ENCODE assay signal across 1 cellular context in the genomic region with DNA sequence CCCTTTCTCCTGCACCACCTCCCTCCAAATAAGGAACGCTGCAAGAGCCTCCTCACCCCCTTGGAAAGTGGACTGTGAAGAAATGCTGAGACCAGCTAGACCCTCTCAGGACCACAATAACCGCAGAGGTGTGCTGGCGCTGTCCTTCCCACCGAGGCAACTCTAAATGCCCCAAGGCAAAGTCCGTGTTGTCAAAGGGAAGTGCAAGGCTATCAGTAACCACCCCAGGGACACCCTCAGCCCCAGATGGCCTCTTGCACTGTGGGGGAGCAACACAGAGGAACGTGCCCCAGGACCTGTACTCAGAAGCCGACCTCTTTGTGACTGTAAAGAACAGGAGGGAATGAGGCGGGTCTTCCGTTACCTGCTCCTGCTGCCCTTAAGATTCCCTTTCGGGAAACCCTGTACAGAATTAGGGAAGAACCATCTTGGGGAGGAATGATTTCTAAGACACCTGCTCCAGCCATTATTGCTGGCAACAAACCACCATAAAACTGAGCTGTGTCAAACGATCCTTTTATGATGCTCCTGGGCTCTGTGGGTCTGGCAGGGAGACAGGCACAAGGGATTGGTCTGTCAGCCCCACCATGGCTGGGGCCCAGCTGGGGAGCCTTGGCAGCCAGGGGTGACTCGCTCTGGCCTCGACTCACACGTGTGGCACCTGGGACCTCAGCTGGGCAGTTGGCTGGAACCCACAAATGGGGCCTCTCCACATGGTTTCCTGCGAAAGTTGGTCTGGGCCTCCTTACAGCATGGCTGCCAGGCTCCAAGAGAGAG.
A peak's percentile ranks its signal among the peaks of the same experiment; 100 is the strongest.
TF ChIP-seq lines count a peak whose summit lies in the region.

No MANE protein-coding gene starts in this region.

TF ChIP-seq in HepG2, 621 proteins besides CTCF, POLR2A, EP300 and RAD21 (continued from another document and continues in another):
- TF ChIP-seq, protein P1, sequence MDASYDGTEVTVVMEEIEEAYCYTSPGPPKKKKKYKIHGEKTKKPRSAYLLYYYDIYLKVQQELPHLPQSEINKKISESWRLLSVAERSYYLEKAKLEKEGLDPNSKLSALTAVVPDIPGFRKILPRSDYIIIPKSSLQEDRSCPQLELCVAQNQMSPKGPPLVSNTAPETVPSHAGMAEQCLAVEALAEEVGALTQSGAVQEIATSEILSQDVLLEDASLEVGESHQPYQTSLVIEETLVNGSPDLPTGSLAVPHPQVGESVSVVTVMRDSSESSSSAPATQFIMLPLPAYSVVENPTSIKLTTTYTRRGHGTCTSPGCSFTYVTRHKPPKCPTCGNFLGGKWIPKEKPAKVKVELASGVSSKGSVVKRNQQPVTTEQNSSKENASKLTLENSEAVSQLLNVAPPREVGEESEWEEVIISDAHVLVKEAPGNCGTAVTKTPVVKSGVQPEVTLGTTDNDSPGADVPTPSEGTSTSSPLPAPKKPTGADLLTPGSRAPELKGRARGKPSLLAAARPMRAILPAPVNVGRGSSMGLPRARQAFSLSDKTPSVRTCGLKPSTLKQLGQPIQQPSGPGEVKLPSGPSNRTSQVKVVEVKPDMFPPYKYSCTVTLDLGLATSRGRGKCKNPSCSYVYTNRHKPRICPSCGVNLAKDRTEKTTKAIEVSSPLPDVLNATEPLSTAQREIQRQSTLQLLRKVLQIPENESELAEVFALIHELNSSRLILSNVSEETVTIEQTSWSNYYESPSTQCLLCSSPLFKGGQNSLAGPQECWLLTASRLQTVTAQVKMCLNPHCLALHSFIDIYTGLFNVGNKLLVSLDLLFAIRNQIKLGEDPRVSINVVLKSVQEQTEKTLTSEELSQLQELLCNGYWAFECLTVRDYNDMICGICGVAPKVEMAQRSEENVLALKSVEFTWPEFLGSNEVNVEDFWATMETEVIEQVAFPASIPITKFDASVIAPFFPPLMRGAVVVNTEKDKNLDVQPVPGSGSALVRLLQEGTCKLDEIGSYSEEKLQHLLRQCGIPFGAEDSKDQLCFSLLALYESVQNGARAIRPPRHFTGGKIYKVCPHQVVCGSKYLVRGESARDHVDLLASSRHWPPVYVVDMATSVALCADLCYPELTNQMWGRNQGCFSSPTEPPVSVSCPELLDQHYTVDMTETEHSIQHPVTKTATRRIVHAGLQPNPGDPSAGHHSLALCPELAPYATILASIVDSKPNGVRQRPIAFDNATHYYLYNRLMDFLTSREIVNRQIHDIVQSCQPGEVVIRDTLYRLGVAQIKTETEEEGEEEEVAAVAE (CRISPR knock-in tag; IDR thresholded peaks at IDR 0.05; ENCODE audit: borderline replicate concordance): peak; percentile 52; the same call in 1 of the 2 replicates
- no peak for TF ChIP-seq KLF16 (CRISPR knock-in tag; IDR thresholded peaks at IDR 0.05)
- peak; percentile 91 for TF ChIP-seq RXRB (CRISPR knock-in tag; IDR thresholded peaks at IDR 0.05; ENCODE audit: borderline replicate concordance)
- TF ChIP-seq ZSCAN31 (CRISPR knock-in tag; IDR thresholded peaks at IDR 0.05; ENCODE audit: low read depth): peak; percentile 33; the same call in 1 of the 2 replicates
- 0 out of 2 replicates have a peak, but pooled peaks have one; percentile 70 for TF ChIP-seq ZNF878 (CRISPR knock-in tag; IDR thresholded peaks at IDR 0.05)
- TF ChIP-seq, protein P2, sequence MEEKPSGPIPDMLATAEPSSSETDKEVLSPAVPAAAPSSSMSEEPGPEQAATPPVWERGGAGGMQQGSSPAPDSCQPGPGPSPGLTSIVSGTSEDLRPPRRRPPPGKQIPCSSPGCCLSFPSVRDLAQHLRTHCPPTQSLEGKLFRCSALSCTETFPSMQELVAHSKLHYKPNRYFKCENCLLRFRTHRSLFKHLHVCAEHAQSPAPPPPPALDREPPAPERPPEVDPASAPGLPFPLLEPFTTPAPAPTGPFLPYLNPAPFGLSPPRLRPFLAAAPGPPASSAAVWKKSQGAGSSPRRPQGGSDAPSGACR (CRISPR knock-in tag; IDR thresholded peaks at IDR 0.05): no peak
- TF ChIP-seq, protein P3, sequence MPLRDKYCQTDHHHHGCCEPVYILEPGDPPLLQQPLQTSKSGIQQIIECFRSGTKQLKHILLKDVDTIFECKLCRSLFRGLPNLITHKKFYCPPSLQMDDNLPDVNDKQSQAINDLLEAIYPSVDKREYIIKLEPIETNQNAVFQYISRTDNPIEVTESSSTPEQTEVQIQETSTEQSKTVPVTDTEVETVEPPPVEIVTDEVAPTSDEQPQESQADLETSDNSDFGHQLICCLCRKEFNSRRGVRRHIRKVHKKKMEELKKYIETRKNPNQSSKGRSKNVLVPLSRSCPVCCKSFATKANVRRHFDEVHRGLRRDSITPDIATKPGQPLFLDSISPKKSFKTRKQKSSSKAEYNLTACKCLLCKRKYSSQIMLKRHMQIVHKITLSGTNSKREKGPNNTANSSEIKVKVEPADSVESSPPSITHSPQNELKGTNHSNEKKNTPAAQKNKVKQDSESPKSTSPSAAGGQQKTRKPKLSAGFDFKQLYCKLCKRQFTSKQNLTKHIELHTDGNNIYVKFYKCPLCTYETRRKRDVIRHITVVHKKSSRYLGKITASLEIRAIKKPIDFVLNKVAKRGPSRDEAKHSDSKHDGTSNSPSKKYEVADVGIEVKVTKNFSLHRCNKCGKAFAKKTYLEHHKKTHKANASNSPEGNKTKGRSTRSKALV (CRISPR knock-in tag; IDR thresholded peaks at IDR 0.05): no peak
- no peak for TF ChIP-seq ZSCAN20 (CRISPR knock-in tag; IDR thresholded peaks at IDR 0.05; ENCODE audit: borderline replicate concordance)
- TF ChIP-seq ARNT (IDR thresholded peaks at IDR 0.05): no peak
- TF ChIP-seq ZNF543 (CRISPR knock-in tag; IDR thresholded peaks at IDR 0.05): no peak
- peak; percentile 38; the same call in 1 of the 2 replicates for TF ChIP-seq MXD4 (CRISPR knock-in tag; IDR thresholded peaks at IDR 0.05)
- TF ChIP-seq SOX6 (IDR thresholded peaks at IDR 0.05): no peak
- peak; percentile 83 for TF ChIP-seq SOX6 (CRISPR knock-in tag; IDR thresholded peaks at IDR 0.05)
- no peak for TF ChIP-seq SUZ12 (IDR thresholded peaks at IDR 0.05; ENCODE audit: low read depth, low read length)
- TF ChIP-seq TEAD3 (CRISPR knock-in tag; optimal IDR thresholded peaks at IDR 0.05; ENCODE audit: borderline replicate concordance): peak; percentile 82
- TF ChIP-seq ZNF501 (CRISPR knock-in tag; IDR thresholded peaks at IDR 0.05): peak; percentile 80; the same call in 1 of the 2 replicates
- TF ChIP-seq IRF2 (CRISPR knock-in tag; IDR thresholded peaks at IDR 0.05): peak; percentile 76
- TF ChIP-seq ZNF709 (CRISPR knock-in tag; IDR thresholded peaks at IDR 0.05): peak; percentile 53; the same call in 1 of the 2 replicates
- peak; percentile 77 for TF ChIP-seq FOXA3 (CRISPR knock-in tag; IDR thresholded peaks at IDR 0.05)
- no peak for TF ChIP-seq STAG1 (CRISPR knock-in tag; IDR thresholded peaks at IDR 0.05)
- TF ChIP-seq, protein P4, sequence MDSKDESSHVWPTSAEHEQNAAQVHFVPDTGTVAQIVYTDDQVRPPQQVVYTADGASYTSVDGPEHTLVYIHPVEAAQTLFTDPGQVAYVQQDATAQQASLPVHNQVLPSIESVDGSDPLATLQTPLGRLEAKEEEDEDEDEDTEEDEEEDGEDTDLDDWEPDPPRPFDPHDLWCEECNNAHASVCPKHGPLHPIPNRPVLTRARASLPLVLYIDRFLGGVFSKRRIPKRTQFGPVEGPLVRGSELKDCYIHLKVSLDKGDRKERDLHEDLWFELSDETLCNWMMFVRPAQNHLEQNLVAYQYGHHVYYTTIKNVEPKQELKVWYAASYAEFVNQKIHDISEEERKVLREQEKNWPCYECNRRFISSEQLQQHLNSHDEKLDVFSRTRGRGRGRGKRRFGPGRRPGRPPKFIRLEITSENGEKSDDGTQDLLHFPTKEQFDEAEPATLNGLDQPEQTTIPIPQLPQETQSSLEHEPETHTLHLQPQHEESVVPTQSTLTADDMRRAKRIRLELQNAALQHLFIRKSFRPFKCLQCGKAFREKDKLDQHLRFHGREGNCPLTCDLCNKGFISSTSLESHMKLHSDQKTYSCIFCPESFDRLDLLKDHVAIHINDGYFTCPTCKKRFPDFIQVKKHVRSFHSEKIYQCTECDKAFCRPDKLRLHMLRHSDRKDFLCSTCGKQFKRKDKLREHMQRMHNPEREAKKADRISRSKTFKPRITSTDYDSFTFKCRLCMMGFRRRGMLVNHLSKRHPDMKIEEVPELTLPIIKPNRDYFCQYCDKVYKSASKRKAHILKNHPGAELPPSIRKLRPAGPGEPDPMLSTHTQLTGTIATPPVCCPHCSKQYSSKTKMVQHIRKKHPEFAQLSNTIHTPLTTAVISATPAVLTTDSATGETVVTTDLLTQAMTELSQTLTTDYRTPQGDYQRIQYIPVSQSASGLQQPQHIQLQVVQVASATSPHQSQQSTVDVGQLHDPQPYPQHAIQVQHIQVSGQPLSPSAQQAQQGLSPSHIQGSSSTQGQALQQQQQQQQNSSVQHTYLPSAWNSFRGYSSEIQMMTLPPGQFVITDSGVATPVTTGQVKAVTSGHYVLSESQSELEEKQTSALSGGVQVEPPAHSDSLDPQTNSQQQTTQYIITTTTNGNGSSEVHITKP (CRISPR knock-in tag; IDR thresholded peaks at IDR 0.05; ENCODE audit: low read depth): peak; percentile 40; the same call in 1 of the 2 replicates
- 0 out of 2 replicates have a peak, but pooled peaks have one; percentile 42 for TF ChIP-seq ZNF337 (CRISPR knock-in tag; IDR thresholded peaks at IDR 0.05; ENCODE audit: borderline replicate concordance, low read depth)
- no peak for TF ChIP-seq HNRNPL (IDR thresholded peaks at IDR 0.05; ENCODE audit: low read depth, low read length)
- TF ChIP-seq, protein P5, sequence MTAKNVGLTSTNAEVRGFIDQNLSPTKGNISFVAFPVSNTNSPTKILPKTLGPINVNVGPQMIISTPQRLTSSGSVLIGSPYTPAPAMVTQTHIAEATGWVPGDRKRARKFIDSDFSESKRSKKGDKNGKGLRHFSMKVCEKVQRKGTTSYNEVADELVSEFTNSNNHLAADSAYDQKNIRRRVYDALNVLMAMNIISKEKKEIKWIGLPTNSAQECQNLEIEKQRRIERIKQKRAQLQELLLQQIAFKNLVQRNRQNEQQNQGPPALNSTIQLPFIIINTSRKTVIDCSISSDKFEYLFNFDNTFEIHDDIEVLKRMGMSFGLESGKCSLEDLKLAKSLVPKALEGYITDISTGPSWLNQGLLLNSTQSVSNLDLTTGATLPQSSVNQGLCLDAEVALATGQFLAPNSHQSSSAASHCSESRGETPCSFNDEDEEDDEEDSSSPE (CRISPR knock-in tag; IDR thresholded peaks at IDR 0.05): peak; percentile 37; the same call in 1 of the 2 replicates
- no peak for TF ChIP-seq PHF5A (CRISPR knock-in tag; IDR thresholded peaks at IDR 0.05; ENCODE audit: low read depth, unreplicated experiment)
- TF ChIP-seq TGIF2 (CRISPR knock-in tag; IDR thresholded peaks at IDR 0.05): no peak
- TF ChIP-seq HNF4G (IDR thresholded peaks at IDR 0.05; ENCODE audit: borderline replicate concordance, low read depth, low read length): peak; percentile 86
- peak; percentile 81; the same call in 1 of the 2 replicates for TF ChIP-seq HNF4G (CRISPR knock-in tag; IDR thresholded peaks at IDR 0.05; ENCODE audit: borderline replicate concordance, low read depth)
- TF ChIP-seq, protein P6, sequence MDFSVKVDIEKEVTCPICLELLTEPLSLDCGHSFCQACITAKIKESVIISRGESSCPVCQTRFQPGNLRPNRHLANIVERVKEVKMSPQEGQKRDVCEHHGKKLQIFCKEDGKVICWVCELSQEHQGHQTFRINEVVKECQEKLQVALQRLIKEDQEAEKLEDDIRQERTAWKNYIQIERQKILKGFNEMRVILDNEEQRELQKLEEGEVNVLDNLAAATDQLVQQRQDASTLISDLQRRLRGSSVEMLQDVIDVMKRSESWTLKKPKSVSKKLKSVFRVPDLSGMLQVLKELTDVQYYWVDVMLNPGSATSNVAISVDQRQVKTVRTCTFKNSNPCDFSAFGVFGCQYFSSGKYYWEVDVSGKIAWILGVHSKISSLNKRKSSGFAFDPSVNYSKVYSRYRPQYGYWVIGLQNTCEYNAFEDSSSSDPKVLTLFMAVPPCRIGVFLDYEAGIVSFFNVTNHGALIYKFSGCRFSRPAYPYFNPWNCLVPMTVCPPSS (IDR thresholded peaks at IDR 0.05): no peak
- TF ChIP-seq FOXK1 (CRISPR knock-in tag; IDR thresholded peaks at IDR 0.05; ENCODE audit: borderline replicate concordance, low read depth): peak; percentile 39; the same call in 1 of the 2 replicates
- TF ChIP-seq KDM5B (CRISPR knock-in tag; IDR thresholded peaks at IDR 0.05; ENCODE audit: borderline replicate concordance): peak; percentile 75; the same call in 1 of the 2 replicates
- TF ChIP-seq, protein P7, sequence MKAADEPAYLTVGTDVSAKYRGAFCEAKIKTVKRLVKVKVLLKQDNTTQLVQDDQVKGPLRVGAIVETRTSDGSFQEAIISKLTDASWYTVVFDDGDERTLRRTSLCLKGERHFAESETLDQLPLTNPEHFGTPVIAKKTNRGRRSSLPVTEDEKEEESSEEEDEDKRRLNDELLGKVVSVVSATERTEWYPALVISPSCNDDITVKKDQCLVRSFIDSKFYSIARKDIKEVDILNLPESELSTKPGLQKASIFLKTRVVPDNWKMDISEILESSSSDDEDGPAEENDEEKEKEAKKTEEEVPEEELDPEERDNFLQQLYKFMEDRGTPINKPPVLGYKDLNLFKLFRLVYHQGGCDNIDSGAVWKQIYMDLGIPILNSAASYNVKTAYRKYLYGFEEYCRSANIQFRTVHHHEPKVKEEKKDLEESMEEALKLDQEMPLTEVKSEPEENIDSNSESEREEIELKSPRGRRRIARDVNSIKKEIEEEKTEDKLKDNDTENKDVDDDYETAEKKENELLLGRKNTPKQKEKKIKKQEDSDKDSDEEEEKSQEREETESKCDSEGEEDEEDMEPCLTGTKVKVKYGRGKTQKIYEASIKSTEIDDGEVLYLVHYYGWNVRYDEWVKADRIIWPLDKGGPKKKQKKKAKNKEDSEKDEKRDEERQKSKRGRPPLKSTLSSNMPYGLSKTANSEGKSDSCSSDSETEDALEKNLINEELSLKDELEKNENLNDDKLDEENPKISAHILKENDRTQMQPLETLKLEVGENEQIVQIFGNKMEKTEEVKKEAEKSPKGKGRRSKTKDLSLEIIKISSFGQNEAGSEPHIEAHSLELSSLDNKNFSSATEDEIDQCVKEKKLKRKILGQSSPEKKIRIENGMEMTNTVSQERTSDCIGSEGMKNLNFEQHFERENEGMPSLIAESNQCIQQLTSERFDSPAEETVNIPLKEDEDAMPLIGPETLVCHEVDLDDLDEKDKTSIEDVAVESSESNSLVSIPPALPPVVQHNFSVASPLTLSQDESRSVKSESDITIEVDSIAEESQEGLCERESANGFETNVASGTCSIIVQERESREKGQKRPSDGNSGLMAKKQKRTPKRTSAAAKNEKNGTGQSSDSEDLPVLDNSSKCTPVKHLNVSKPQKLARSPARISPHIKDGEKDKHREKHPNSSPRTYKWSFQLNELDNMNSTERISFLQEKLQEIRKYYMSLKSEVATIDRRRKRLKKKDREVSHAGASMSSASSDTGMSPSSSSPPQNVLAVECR (CRISPR knock-in tag; IDR thresholded peaks at IDR 0.05; ENCODE audit: borderline replicate concordance): peak; percentile 46; the same call in 1 of the 2 replicates
- TF ChIP-seq, protein P8, sequence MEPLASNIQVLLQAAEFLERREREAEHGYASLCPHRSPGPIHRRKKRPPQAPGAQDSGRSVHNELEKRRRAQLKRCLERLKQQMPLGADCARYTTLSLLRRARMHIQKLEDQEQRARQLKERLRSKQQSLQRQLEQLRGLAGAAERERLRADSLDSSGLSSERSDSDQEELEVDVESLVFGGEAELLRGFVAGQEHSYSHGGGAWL (CRISPR knock-in tag; IDR thresholded peaks at IDR 0.05): no peak
- TF ChIP-seq, protein P9, sequence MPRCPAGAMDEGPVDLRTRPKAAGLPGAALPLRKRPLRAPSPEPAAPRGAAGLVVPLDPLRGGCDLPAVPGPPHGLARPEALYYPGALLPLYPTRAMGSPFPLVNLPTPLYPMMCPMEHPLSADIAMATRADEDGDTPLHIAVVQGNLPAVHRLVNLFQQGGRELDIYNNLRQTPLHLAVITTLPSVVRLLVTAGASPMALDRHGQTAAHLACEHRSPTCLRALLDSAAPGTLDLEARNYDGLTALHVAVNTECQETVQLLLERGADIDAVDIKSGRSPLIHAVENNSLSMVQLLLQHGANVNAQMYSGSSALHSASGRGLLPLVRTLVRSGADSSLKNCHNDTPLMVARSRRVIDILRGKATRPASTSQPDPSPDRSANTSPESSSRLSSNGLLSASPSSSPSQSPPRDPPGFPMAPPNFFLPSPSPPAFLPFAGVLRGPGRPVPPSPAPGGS (CRISPR knock-in tag; IDR thresholded peaks at IDR 0.05): peak; percentile 59; the same call in 1 of the 2 replicates
